Comparison of ENCODE assay signal across 21 cellular contexts in genomic region chr7:128687131-128687530, GRCh38. TPM values are rescaled to one million over a fixed set of nuclear protein-coding genes. Genes with fewer than 3 reads are reported as not detected.
"Had no signal": no experiment of that assay in that cellular context is flagged by ENCODE, and none has a peak within 500 bp of the region (broad histone marks: within the 10 kb centered on the region; RNA-seq: fewer than 3 reads in every experiment).

No MANE protein-coding gene starts in this region.

- H3K4me2 ChIP-seq: SK-N-SH had no signal

- H3K27me3 ChIP-seq: adrenal gland, SJSA1 had no signal

- DNase-seq: activated CD4-positive, alpha-beta T cell treated with anti-CD3 and anti-CD28 coated beads for 36 hours; activated CD4-positive, alpha-beta T cell treated with anti-CD3 and anti-CD28 coated beads, Interleukin-2, amount 10 ng/mL, durations not matched to agents 7 days and 5 days; activated CD4-positive, alpha-beta T cell treated with anti-CD3 and anti-CD28 coated beads, Interleukin-2, amount 50 U/mL, for 48 hours; activated CD8-positive, alpha-beta T cell treated with anti-CD3 and anti-CD28 coated beads, Interleukin-2, amount 10 ng/mL, durations not matched to agents 7 days and 5 days; activated gamma-delta T cell treated with Interleukin-2 at 50 U/mL for 16 hours; activated naive CD4-positive, alpha-beta T cell treated with anti-CD3 and anti-CD28 coated beads for 36 hours; activated T-cell treated with anti-CD3 and anti-CD28 coated beads for 4 hours; activated T-cell treated with anti-CD3 and anti-CD28 coated beads, Interleukin-2, amount 50 U/mL, for 4 hours; adrenal gland; caudate nucleus; cerebellar nuclear complex; NCI-H1105; NCI-H1417 treated with DMSO at 0.1 percent for 48 hours; NCI-H1930; NCI-H2081 treated with DMSO at 0.1 percent for 48 hours; NCI-H226; NCI-H446 treated with DMSO at 0.1 percent for 48 hours; NCI-H524 treated with DMSO at 0.1 percent for 48 hours; SHP77; SK-N-SH had no signal

- H3K9me3 ChIP-seq: adrenal gland, SJSA1, SK-N-SH had no signal

- H3K9ac ChIP-seq: SK-N-SH had no signal

- H3K36me3 ChIP-seq: SJSA1 had no signal

- H3K4me1 ChIP-seq: adrenal gland, SJSA1 had no signal

- H3K4me3 ChIP-seq: adrenal gland, SJSA1 had no signal

- H3K27ac ChIP-seq: adrenal gland, SJSA1 had no signal

RNA-seq across cellular contexts. Expression of gene GARIN1A, which starts 15.0 kb away (rescaled TPM):
- total RNA-seq: activated naive CD4-positive, alpha-beta T cell treated with anti-CD3 and anti-CD28 coated beads for 36 hours had no signal
